ENCODE assay signal across 17 cellular contexts in genomic region chr1:10745383-10745782, GRCh38.
"Had no signal": no experiment of that assay in that cellular context is flagged by ENCODE, and none has a peak within 500 bp of the region (broad histone marks: within the 10 kb centered on the region; RNA-seq: fewer than 3 reads in every experiment).

No MANE protein-coding gene starts in this region.

- H3K36me3 Mint-ChIP-seq: activated naive CD4-positive, alpha-beta T cell treated with anti-CD3 and anti-CD28 coated beads, Interleukin-2, amount 50 U/mL, for 24 hours; naive B cell had no signal

- H3K4me1 Mint-ChIP-seq: activated naive CD4-positive, alpha-beta T cell treated with anti-CD3 and anti-CD28 coated beads, Interleukin-2, amount 50 U/mL, for 24 hours; endodermal cell; naive B cell had no signal

- H3K4me3 ChIP-seq: esophagus muscularis mucosa, thoracic aorta had no signal

- H3K9me3 Mint-ChIP-seq: activated naive CD4-positive, alpha-beta T cell treated with anti-CD3 and anti-CD28 coated beads, Interleukin-2, amount 50 U/mL, for 24 hours; activated T-helper 2 cell treated with anti-CD3 and anti-CD28 coated beads, Interferon-gamma antibody, Interleukin-2, Interleukin-4, amounts not matched to agents 10 μg/mL and 5 μg/mL and 100 μg/mL, durations not matched to agents 14 hours and 24 hours and 36 hours; endodermal cell; naive B cell had no signal

- H3K27me3 Mint-ChIP-seq: activated naive CD4-positive, alpha-beta T cell treated with anti-CD3 and anti-CD28 coated beads, Interleukin-2, amount 50 U/mL, for 24 hours had no signal

- H3K9me3 ChIP-seq: esophagus muscularis mucosa, neutrophil, thoracic aorta had no signal

- H3K27ac Mint-ChIP-seq: activated naive CD4-positive, alpha-beta T cell treated with anti-CD3 and anti-CD28 coated beads, Interleukin-2, amount 50 U/mL, for 24 hours; activated T-helper 2 cell treated with anti-CD3 and anti-CD28 coated beads, Interferon-gamma antibody, Interleukin-2, Interleukin-4, amounts not matched to agents 10 μg/mL and 5 μg/mL and 100 μg/mL, durations not matched to agents 14 hours and 24 hours and 36 hours; endodermal cell; naive B cell had no signal

- H3K27ac ChIP-seq: esophagus muscularis mucosa, neutrophil, thoracic aorta had no signal

- DNase-seq: activated CD4-positive, alpha-beta T cell treated with anti-CD3 and anti-CD28 coated beads, Interleukin-2, amount 50 U/mL, for 1 hour; activated CD4-positive, CD25-positive, alpha-beta regulatory T cell; cerebellar nuclear complex; dermis blood vessel endothelial cell; endodermal cell; naive B cell; posterior cingulate gyrus; stimulated activated CD4-positive, alpha-beta T cell treated with anti-CD3 and anti-CD28 coated beads, Interleukin-12 subunit alpha, Interleukin-12 subunit beta, amount 100 ng/mL, for 4 hours; stimulated activated CD4-positive, alpha-beta T cell treated with anti-CD3 and anti-CD28 coated beads, Interleukin-2, amount 100 ng/mL, for 48 hours; stimulated activated naive CD8-positive, alpha-beta T cell treated with anti-CD3 and anti-CD28 coated beads, Interleukin-15, Interleukin-2, amounts not matched to agents 100 U/mL and 50 U/mL, for 24 hours had no signal

- ATAC-seq: sciatic nerve; SK-N-SH treated with all-trans-retinoic acid at 6 μM for 48 hours; stimulated activated naive CD8-positive, alpha-beta T cell treated with anti-CD3 and anti-CD28 coated beads, Interleukin-15, Interleukin-2, amounts not matched to agents 100 U/mL and 50 U/mL, for 24 hours had no signal

- H3K36me3 ChIP-seq: esophagus muscularis mucosa, neutrophil, thoracic aorta had no signal

- H3K27me3 ChIP-seq: esophagus muscularis mucosa had no signal

- H3K4me3 Mint-ChIP-seq: activated naive CD4-positive, alpha-beta T cell treated with anti-CD3 and anti-CD28 coated beads, Interleukin-2, amount 50 U/mL, for 24 hours; endodermal cell; naive B cell had no signal
